In the genomic region with DNA sequence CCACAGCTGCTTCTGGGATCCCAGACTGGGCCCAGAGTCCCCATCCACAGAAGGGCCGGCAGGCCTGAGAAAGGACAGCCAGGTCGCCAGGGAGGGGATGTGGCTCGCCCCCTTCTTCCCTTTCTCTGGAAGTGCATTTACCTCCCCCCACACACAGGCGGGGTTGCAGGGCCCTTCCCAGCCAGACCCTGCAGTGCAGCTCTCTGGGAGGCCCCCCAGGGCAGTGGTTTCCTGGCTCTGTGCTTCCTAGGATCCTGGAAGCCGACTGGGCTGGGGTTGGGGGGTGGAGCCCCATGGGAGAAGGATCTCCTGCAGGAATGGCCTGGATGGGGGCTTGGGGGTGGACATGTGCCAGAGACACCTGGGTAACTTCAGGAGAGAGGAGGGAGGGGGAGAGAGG, we compare ENCODE assay signal across 16 cellular contexts. TPM values are rescaled to one million over a fixed set of nuclear protein-coding genes. Genes with fewer than 3 reads are reported as not detected.
DNase-seq lines count a peak whose midpoint lies in the region; ATAC-seq, FAIRE-seq and TF ChIP-seq lines count a peak whose summit lies in the region.
"Had no signal": no experiment of that assay in that cellular context is flagged by ENCODE, and none has a peak within 500 bp of the region (broad histone marks: within the 10 kb centered on the region; RNA-seq: fewer than 3 reads in every experiment).

No MANE protein-coding gene starts in this region.

- peaks cover 21% of the 10 kb centered on the region for H3K27me3 Mint-ChIP-seq in nephron progenitor cell (ENCODE audit: low read depth, poor library complexity)
- peaks cover 6% of the 10 kb centered on the region for H3K27me3 Mint-ChIP-seq in activated T-helper 17 cell treated with anti-CD3 and anti-CD28 coated beads, Interleukin-2, amount 50 U/mL, for 72 hours

- peak overlapping the region; percentile 46 to 97 for H3K4me2 ChIP-seq in H1 (ENCODE audit: insufficient read depth in 1 of 2, low read depth in 2 of 2, low read length in 2 of 2)

- WGBS in H1 (ENCODE audit: extremely low coverage in 1 of 2, insufficient coverage in 1 of 2, insufficient read length in 1 of 2, insufficient replicate concordance in 2 of 2, low coverage in 1 of 2, low lambda C conversion rate in 2 of 2, missing lambda C conversion rate in 1 of 2), 2 experiments = 24% methylated on average over 4 of the region's 5 CpGs; no CpG with 5 or more reads in 1 of the 2 experiments

- CTCF ChIA-PET in H1 (lab: Charles Lee; ENCODE audit: partially characterized antibody) = no interaction called here

- H3K4ac ChIP-seq in H1 (replicated peaks; ENCODE audit: insufficient read length, low read depth, low read length) = peak overlapping the region; percentile 79

- H3K36me3 Mint-ChIP-seq in nephron progenitor cell (ENCODE audit: low read depth) = no peaks in the 10 kb centered on the region
- H3K36me3 Mint-ChIP-seq in activated T-helper 17 cell treated with anti-CD3 and anti-CD28 coated beads, Interleukin-2, amount 50 U/mL, for 72 hours (ENCODE audit: low read depth) = no peaks in the 10 kb centered on the region
- H3K36me3 Mint-ChIP-seq: CD4-positive, alpha-beta memory T cell; memory B cell had no signal

- no peak for TF ChIP-seq CTCF in H1 (IDR thresholded peaks at IDR 0.05; ENCODE audit: control extremely low read depth in 1 of 3, insufficient read depth in 1 of 3, low read depth in 1 of 3, low read length in 3 of 3)
- TF ChIP-seq CTCF in left lung (IDR thresholded peaks at IDR 0.05) = no peak
- TF ChIP-seq CTCF in thoracic aorta (IDR thresholded peaks at IDR 0.05) = no peak
- TF ChIP-seq CTCF in nephron progenitor cell (IDR thresholded peaks at IDR 0.05) = no peak
- TF ChIP-seq CTCF in GM10266 (IDR thresholded peaks at IDR 0.05; ENCODE audit: control insufficient read depth, insufficient read depth, low read depth, missing control alignments) = no peak

- H3K27me3 ChIP-seq in H1 (replicated peaks in 1 of 4; ENCODE audit: control insufficient read depth in 3 of 4, extremely low read depth in 1 of 4, insufficient read depth in 3 of 4, low read length in 3 of 4) = peaks cover 0 to 27% (median 9%) of the 10 kb centered on the region in 4 experiments; a peak in 5 of 7 replicates
- peaks cover 24 to 83% of the 10 kb centered on the region in 2 donors for H3K27me3 ChIP-seq in left lung
- no peaks in the 10 kb centered on the region for H3K27me3 ChIP-seq in thoracic aorta (replicated peaks; ENCODE audit: insufficient read depth)
- H3K27me3 ChIP-seq: adrenal gland had no signal

- POLR2A ChIA-PET in H1 (lab: Charles Lee; ENCODE audit: partially characterized antibody) = interaction anchor here (1.3 kb wide), 1 partner anchor 165 kb away, joined by 5 read pairs; no protein-coding TSS in a partner anchor

- H4K5ac ChIP-seq in H1 (ENCODE audit: insufficient read length, low read depth, low read length) = peak overlapping the region; percentile 7

- H3K27ac ChIP-seq in H1 (ENCODE audit: low read depth, low read length) (no peak overlapping the region), left lung (no peak overlapping the region), thoracic aorta (peak overlapping the region; percentile 65)

- H3K9me3 ChIP-seq in H1 (ENCODE audit: insufficient read depth in 2 of 2, low read depth in 1 of 2, low read length in 1 of 2) = no peaks in the 10 kb centered on the region
- no peaks in the 10 kb centered on the region for H3K9me3 ChIP-seq in left lung
- H3K9me3 ChIP-seq in thoracic aorta = no peaks in the 10 kb centered on the region
- H3K9me3 ChIP-seq: adrenal gland had no signal

- H3K4me3 Mint-ChIP-seq in nephron progenitor cell = no peak overlapping the region
- H3K4me3 Mint-ChIP-seq in activated T-helper 17 cell treated with anti-CD3 and anti-CD28 coated beads, Interleukin-2, amount 50 U/mL, for 72 hours = no peak overlapping the region
- H3K4me3 Mint-ChIP-seq: CD4-positive, alpha-beta memory T cell; memory B cell had no signal

- H3K9me3 Mint-ChIP-seq in nephron progenitor cell = no peaks in the 10 kb centered on the region
- no peaks in the 10 kb centered on the region for H3K9me3 Mint-ChIP-seq in activated T-helper 17 cell treated with anti-CD3 and anti-CD28 coated beads, Interleukin-2, amount 50 U/mL, for 72 hours
- H3K9me3 Mint-ChIP-seq: CD4-positive, alpha-beta memory T cell; memory B cell had no signal

- no peak for TF ChIP-seq EP300 in H1 (IDR thresholded peaks at IDR 0.05; ENCODE audit: borderline replicate concordance in 1 of 2, low read depth in 2 of 2, low read length in 2 of 2)

- ATAC-seq in left lung (no peak), thoracic aorta (ENCODE audit: insufficient number of reproducible peaks, low FRiP score, low read depth) (no peak)
- ATAC-seq in activated T-helper 17 cell treated with anti-CD3 and anti-CD28 coated beads, Interleukin-2, amount 50 U/mL, for 72 hours (replicated peaks) = no peak

- peak overlapping the region; percentile 27; the same call in 1 of the 2 replicates for H2BK5ac ChIP-seq in H1 (ENCODE audit: low read depth, low read length)

- H3K14ac ChIP-seq in H1 (ENCODE audit: insufficient read length) = no peak overlapping the region

- no peak for FAIRE-seq in H1 (lab: Jason Lieb, UNC)

- H4K20me1 ChIP-seq in H1 (replicated peaks in 1 of 2; ENCODE audit: control insufficient read depth in 1 of 2, insufficient read depth in 2 of 2, low read length in 2 of 2) = no peaks in the 10 kb centered on the region

- no peak overlapping the region for H2BK12ac ChIP-seq in H1 (ENCODE audit: low read depth, low read length)

- peak overlapping the region; percentile 62 for H3K18ac ChIP-seq in H1 (ENCODE audit: extremely low read depth, low read length)

- H3K23ac ChIP-seq in H1 (ENCODE audit: insufficient read length) = no peak overlapping the region

- no peak overlapping the region for H3K56ac ChIP-seq in H1 (replicated peaks; ENCODE audit: insufficient read length, low read depth, low read length)

- H3K36me3 ChIP-seq in H1 (ENCODE audit: control insufficient read depth in 2 of 4, insufficient read depth in 4 of 4, low read length in 3 of 4) = no peaks in the 10 kb centered on the region
- no peaks in the 10 kb centered on the region for H3K36me3 ChIP-seq in left lung
- no peaks in the 10 kb centered on the region for H3K36me3 ChIP-seq in thoracic aorta
- H3K36me3 ChIP-seq: adrenal gland had no signal

- H3K4me3 ChIP-seq in H1 (ENCODE audit: extremely low read depth in 1 of 4, insufficient read depth in 2 of 4, low read depth in 3 of 4, low read length in 4 of 4) (peak overlapping the region in 1 of 4 experiments; percentile 45; a peak in 2 of 8 replicates), left lung (no peak overlapping the region), thoracic aorta (no peak overlapping the region)
- H3K4me3 ChIP-seq: adrenal gland had no signal

- H2AFZ ChIP-seq in H1 (ENCODE audit: low read length) = no peak overlapping the region

- no peak overlapping the region; the same call in 1 of the 2 replicates for H2BK20ac ChIP-seq in H1 (ENCODE audit: low read length)

- peaks cover 38% of the 10 kb centered on the region for H3K4me1 Mint-ChIP-seq in nephron progenitor cell
- H3K4me1 Mint-ChIP-seq in activated T-helper 17 cell treated with anti-CD3 and anti-CD28 coated beads, Interleukin-2, amount 50 U/mL, for 72 hours = no peaks in the 10 kb centered on the region

- no peak overlapping the region for H3K27ac Mint-ChIP-seq in nephron progenitor cell
- no peak overlapping the region for H3K27ac Mint-ChIP-seq in activated T-helper 17 cell treated with anti-CD3 and anti-CD28 coated beads, Interleukin-2, amount 50 U/mL, for 72 hours
- H3K27ac Mint-ChIP-seq: CD4-positive, alpha-beta memory T cell; memory B cell had no signal

- no peak for TF ChIP-seq POLR2A in H1 (IDR thresholded peaks at IDR 0.05; ENCODE audit: control extremely low read depth in 1 of 2, low read depth in 2 of 2, low read length in 2 of 2)

- DNase-seq in HuH-7.5 (ENCODE audit: low spot score) (peak; percentile 9), H1 (ENCODE audit: low read depth in 1 of 2, low spot score in 2 of 2) (peak in 1 of 2 experiments; percentile 81), left lung (peak; percentile 33 to 58), thoracic aorta (ENCODE audit: low spot score) (no peak), NCI-H69 (lab: John Stamatoyannopoulos, UW) (no peak), nephron progenitor cell (no peak), GM10266 (ENCODE audit: extremely low spot score) (no peak)
- DNase-seq: CD4-positive, alpha-beta memory T cell; effector CD4-positive, alpha-beta T cell; glutamatergic neuron; KG1; NCI-H1694; NCI-H526 treated with DMSO at 0.1 percent for 48 hours had no signal

- peaks cover 34% of the 10 kb centered on the region; the same call in 1 of the 2 replicates for H3K23me2 ChIP-seq in H1 (ENCODE audit: low read depth, low read length)

- H3K4me1 ChIP-seq in H1 (replicated peaks in 1 of 4; ENCODE audit: control insufficient read depth in 3 of 4, insufficient read depth in 4 of 4, low read length in 3 of 4) (peaks cover 0 to 26% (median 15%) of the 10 kb centered on the region in 4 experiments; a peak in 6 of 7 replicates), left lung (peaks cover 31 to 41% of the 10 kb centered on the region in 2 donors), thoracic aorta (ENCODE audit: control insufficient read depth in 1 of 2, low read depth in 2 of 2) (peaks cover 14 to 43% of the 10 kb centered on the region in 2 donors)

- H3K79me1 ChIP-seq in H1 (ENCODE audit: low read depth, low read length) = no peaks in the 10 kb centered on the region

- no peak for TF ChIP-seq RAD21 in H1 (IDR thresholded peaks at IDR 0.05 in 1 of 2, conservative IDR thresholded peaks at IDR 0.05 in 1 of 2; ENCODE audit: low read depth in 2 of 2, low read length in 2 of 2)

- H4K8ac ChIP-seq in H1 (ENCODE audit: extremely low read depth, insufficient read depth, low read length) = no peak overlapping the region

- H2BK15ac ChIP-seq in H1 (ENCODE audit: low read length) = no peak overlapping the region

- H2BK120ac ChIP-seq in H1 (replicated peaks; ENCODE audit: low read depth, low read length) = no peak overlapping the region

- intact Hi-C loops in left lung (cut with DNase I) = no loop called here

- no peak overlapping the region for H2AK5ac ChIP-seq in H1 (ENCODE audit: low read depth, low read length)

- 0 out of 4 replicates have a peak, but pooled peaks cover 0 to 2% of the 10 kb centered on the region in 2 experiments for H3K79me2 ChIP-seq in H1 (ENCODE audit: control insufficient read depth in 1 of 2, insufficient read depth in 2 of 2, low read length in 2 of 2)

- H3K9ac ChIP-seq in H1 (replicated peaks in 1 of 4; ENCODE audit: extremely low read depth in 1 of 4, low read depth in 3 of 4, low read length in 3 of 4) = no peak overlapping the region

- H4K91ac ChIP-seq in H1 (replicated peaks; ENCODE audit: insufficient read length, low read length) = peak overlapping the region; percentile 11

RNA-seq across cellular contexts. Expression of gene COL6A1, which starts 4.2 kb away (rescaled TPM):
- 100 and 104 TPM in 2 replicates for total RNA-seq in H1 (2021; fragmentation: NEBNext Ultra II Directional; extraction: Animal tissue kit (Norgen Biotek cat#: 25700))
- 115 and 212 TPM in 2 replicates for polyA plus RNA-seq in H1 (2011; rRNA removed)
- 118 TPM for polyA plus RNA-seq in H1 (2011; cell fraction: cytosol; rRNA removed)
- polyA plus RNA-seq in H1 (2011; cell fraction: nucleus; rRNA removed) = 658 TPM
- 110 to 163 TPM (median 152 TPM) in 4 replicates for polyA plus RNA-seq in H1 (2012, experiment 1 of 2)
- 98.6 TPM for polyA plus RNA-seq in H1 (2012, experiment 2 of 2)
- 176 TPM for polyA plus RNA-seq in H1 (2013, experiment 1 of 2)
- 154 TPM for polyA plus RNA-seq in H1 (2013, experiment 2 of 2)
- 32.7 and 35.2 TPM in 2 replicates for polyA minus RNA-seq in H1 (2011; rRNA and poly(A)+ RNA removed)
- polyA minus RNA-seq in H1 (2011; cell fraction: cytosol; rRNA and poly(A)+ RNA removed) = 53.2 TPM
- polyA minus RNA-seq in H1 (2011; cell fraction: nucleus; rRNA and poly(A)+ RNA removed) = 70.5 TPM
- total RNA-seq in left lung = 100 to 1,000 TPM; 272 to 322 TPM
- total RNA-seq in thoracic aorta = 1,000 to 10,000 TPM in 1 of 2 donors, 100 to 1,000 TPM in 1; 814 to 1,189 TPM
- 1 to 10 TPM in 1 of 2 donors, under 1 TPM in 1; 0.69 to 2.0 TPM for total RNA-seq in activated T-helper 17 cell treated with anti-CD3 and anti-CD28 coated beads, Interleukin-2, amount 50 U/mL, for 72 hours

Comparison
In these comparisons a context has a peak if more than half of its experiments do, and no peak if none do; other contexts are left out.
1. DNase-seq: peak in HuH-7.5 (single experiment) and left lung (2 of 2); none in thoracic aorta (single experiment), NCI-H69 (single experiment), nephron progenitor cell (single experiment) and GM10266 (single experiment).
2. H3K27ac ChIP-seq: peak in thoracic aorta (2 of 2); none in H1 (single experiment) and left lung (0 of 2).
3. RNA of gene COL6A1, which starts 4.2 kb away (total RNA-seq): 814 to 1,189 TPM in thoracic aorta, 272 to 322 TPM in left lung and 100 to 104 TPM in H1; 0.69 to 2.0 TPM in activated T-helper 17 cell treated with anti-CD3 and anti-CD28 coated beads, Interleukin-2, amount 50 U/mL, for 72 hours; every median in the first group is over 10 times any median in the second.